Comparison of ENCODE assay signal across 12 cellular contexts in genomic region chr15:99437315-99438221, GRCh38.
DNase-seq lines count a peak whose midpoint lies in the region; ATAC-seq and TF ChIP-seq lines count a peak whose summit lies in the region.
"Had no signal": no experiment of that assay in that cellular context is flagged by ENCODE, and none has a peak within 500 bp of the region (broad histone marks: within the 10 kb centered on the region; RNA-seq: fewer than 3 reads in every experiment).

No MANE protein-coding gene starts in this region.

- H3K4me1 ChIP-seq in ascending aorta, result peaks cover 11 to 40% of the 10 kb centered on the region in 2 donors

- H3K4me1 Mint-ChIP-seq in stimulated activated naive B cell treated with anti-CD40 and anti-IgM and Interleukin-4, amounts not matched to agents 10 μg/mL and 1 μg/mL and 100 μg/mL, for 72 hours, result peaks cover 53 to 77% of the 10 kb centered on the region in 2 donors
- peaks cover 32% of the 10 kb centered on the region for H3K4me1 Mint-ChIP-seq in activated T-helper 1 cell treated with anti-CD3 and anti-CD28 coated beads, Interleukin-12 subunit alpha, Interleukin-12 subunit beta, Interleukin-2, Interleukin-4 antibody, amounts not matched to agents 30 ng/mL and 10 ng/mL and 1 ng/mL, durations not matched to agents 14 hours and 24 hours and 36 hours (ENCODE audit: low read depth)

- no peaks in the 10 kb centered on the region for H3K27me3 Mint-ChIP-seq in stimulated activated naive B cell treated with anti-CD40 and anti-IgM and Interleukin-4, amounts not matched to agents 10 μg/mL and 1 μg/mL and 100 μg/mL, for 72 hours
- peaks cover 10% of the 10 kb centered on the region for H3K27me3 Mint-ChIP-seq in activated T-helper 1 cell treated with anti-CD3 and anti-CD28 coated beads, Interleukin-12 subunit alpha, Interleukin-12 subunit beta, Interleukin-2, Interleukin-4 antibody, amounts not matched to agents 30 ng/mL and 10 ng/mL and 1 ng/mL, durations not matched to agents 14 hours and 24 hours and 36 hours (ENCODE audit: insufficient read depth)

- DNase-seq in ascending aorta (ENCODE audit: low spot score in 2 of 2) (peak in 1 of 2 donors; percentile 71), lung microvascular endothelial cell (ENCODE audit: low read depth in 2 of 2) (peak; percentile 16), GDM1 (lab: John Stamatoyannopoulos, UW) (no peak)
- no peak for DNase-seq in stimulated activated naive B cell treated with anti-CD40 and anti-IgM and Interleukin-4, amounts not matched to agents 10 μg/mL and 1 μg/mL and 100 μg/mL, for 72 hours
- DNase-seq in stimulated activated CD4-positive, alpha-beta T cell treated with anti-CD3 and anti-CD28 coated beads, Interleukin-4, amount 100 ng/mL, for 4 hours, result no peak
- no peak for DNase-seq in activated T-helper 1 cell treated with anti-CD3 and anti-CD28 coated beads, Interleukin-12 subunit alpha, Interleukin-12 subunit beta, Interleukin-2, Interleukin-4 antibody, amounts not matched to agents 30 ng/mL and 10 ng/mL and 1 ng/mL, durations not matched to agents 14 hours and 24 hours and 36 hours (ENCODE audit: low spot score)
- DNase-seq: effector CD4-positive, alpha-beta T cell; hippocampal formation; NCI-H2081 treated with DMSO at 0.1 percent for 48 hours had no signal

- H3K36me3 Mint-ChIP-seq in stimulated activated naive B cell treated with anti-CD40 and anti-IgM and Interleukin-4, amounts not matched to agents 10 μg/mL and 1 μg/mL and 100 μg/mL, for 72 hours, result no peaks in the 10 kb centered on the region
- no peaks in the 10 kb centered on the region for H3K36me3 Mint-ChIP-seq in activated T-helper 1 cell treated with anti-CD3 and anti-CD28 coated beads, Interleukin-12 subunit alpha, Interleukin-12 subunit beta, Interleukin-2, Interleukin-4 antibody, amounts not matched to agents 30 ng/mL and 10 ng/mL and 1 ng/mL, durations not matched to agents 14 hours and 24 hours and 36 hours (ENCODE audit: low read depth)

- ATAC-seq in stimulated activated naive B cell treated with anti-CD40 and anti-IgM and Interleukin-4, amounts not matched to agents 10 μg/mL and 1 μg/mL and 100 μg/mL, for 72 hours (replicated peaks), result no peak
- ATAC-seq in GM21515 (IDR thresholded peaks at IDR 0.05; ENCODE audit: unreplicated experiment), result no peak

- H3K27ac Mint-ChIP-seq in stimulated activated naive B cell treated with anti-CD40 and anti-IgM and Interleukin-4, amounts not matched to agents 10 μg/mL and 1 μg/mL and 100 μg/mL, for 72 hours, result peak overlapping the region; percentile 77
- H3K27ac Mint-ChIP-seq in activated T-helper 1 cell treated with anti-CD3 and anti-CD28 coated beads, Interleukin-12 subunit alpha, Interleukin-12 subunit beta, Interleukin-2, Interleukin-4 antibody, amounts not matched to agents 30 ng/mL and 10 ng/mL and 1 ng/mL, durations not matched to agents 14 hours and 24 hours and 36 hours, result no peak overlapping the region

- peak overlapping the region; percentile 52 for H3K27ac ChIP-seq in KOPT-K1 (ENCODE audit: low read depth, low read length, poor library complexity, severe bottlenecking)
- H3K27ac ChIP-seq in ascending aorta, result peak overlapping the region; percentile 85 to 93

- H3K36me3 ChIP-seq in KOPT-K1 (ENCODE audit: insufficient read depth, low read length) (no peaks in the 10 kb centered on the region), ascending aorta (no peaks in the 10 kb centered on the region)
- H3K36me3 ChIP-seq: tibial nerve had no signal

- H3K9me3 ChIP-seq in KOPT-K1 (ENCODE audit: insufficient read depth, low read length, poor library complexity, severe bottlenecking) (no peaks in the 10 kb centered on the region), ascending aorta (no peaks in the 10 kb centered on the region)
- H3K9me3 ChIP-seq: tibial nerve had no signal

- no peaks in the 10 kb centered on the region for H3K27me3 ChIP-seq in ascending aorta
- H3K27me3 ChIP-seq: tibial nerve had no signal

- H3K9me3 Mint-ChIP-seq in stimulated activated naive B cell treated with anti-CD40 and anti-IgM and Interleukin-4, amounts not matched to agents 10 μg/mL and 1 μg/mL and 100 μg/mL, for 72 hours, result no peaks in the 10 kb centered on the region
- H3K9me3 Mint-ChIP-seq in activated T-helper 1 cell treated with anti-CD3 and anti-CD28 coated beads, Interleukin-12 subunit alpha, Interleukin-12 subunit beta, Interleukin-2, Interleukin-4 antibody, amounts not matched to agents 30 ng/mL and 10 ng/mL and 1 ng/mL, durations not matched to agents 14 hours and 24 hours and 36 hours, result no peaks in the 10 kb centered on the region

- TF ChIP-seq CTCF in ascending aorta (IDR thresholded peaks at IDR 0.05), result peak in 1 of 3 experiments; percentile 4

- intact Hi-C loops in ascending aorta (cut with DNase I), result no loop called here
- intact Hi-C loops in activated T-helper 1 cell treated with anti-CD3 and anti-CD28 coated beads, Interleukin-12 subunit alpha, Interleukin-12 subunit beta, Interleukin-2, Interleukin-4 antibody, amounts not matched to agents 30 ng/mL and 10 ng/mL and 1 ng/mL, durations not matched to agents 14 hours and 24 hours and 36 hours (cut with micrococcal nuclease), result no loop called here

- no peak overlapping the region for H3K4me3 ChIP-seq in ascending aorta

- no peak overlapping the region for H3K4me3 Mint-ChIP-seq in stimulated activated naive B cell treated with anti-CD40 and anti-IgM and Interleukin-4, amounts not matched to agents 10 μg/mL and 1 μg/mL and 100 μg/mL, for 72 hours
- H3K4me3 Mint-ChIP-seq in activated T-helper 1 cell treated with anti-CD3 and anti-CD28 coated beads, Interleukin-12 subunit alpha, Interleukin-12 subunit beta, Interleukin-2, Interleukin-4 antibody, amounts not matched to agents 30 ng/mL and 10 ng/mL and 1 ng/mL, durations not matched to agents 14 hours and 24 hours and 36 hours, result no peak overlapping the region

Comparison
In these comparisons a context has a peak if more than half of its experiments do, and no peak if none do; other contexts are left out.
1. DNase-seq: peak in lung microvascular endothelial cell (2 of 2); none in stimulated activated naive B cell treated with anti-CD40 and anti-IgM and Interleukin-4, amounts not matched to agents 10 μg/mL and 1 μg/mL and 100 μg/mL, for 72 hours (single experiment), stimulated activated CD4-positive, alpha-beta T cell treated with anti-CD3 and anti-CD28 coated beads, Interleukin-4, amount 100 ng/mL, for 4 hours (0 of 2), GDM1 (single experiment) and activated T-helper 1 cell treated with anti-CD3 and anti-CD28 coated beads, Interleukin-12 subunit alpha, Interleukin-12 subunit beta, Interleukin-2, Interleukin-4 antibody, amounts not matched to agents 30 ng/mL and 10 ng/mL and 1 ng/mL, durations not matched to agents 14 hours and 24 hours and 36 hours (single experiment).